1 cellular context compared by ENCODE assay signal in genomic region chr5:157591766-157592165, GRCh38.
TF ChIP-seq lines count a peak whose summit lies in the region.

No MANE protein-coding gene starts in this region.

TF ChIP-seq in K562, 482 proteins besides CTCF, POLR2A, EP300 and RAD21:
- TF ChIP-seq, protein P1, sequence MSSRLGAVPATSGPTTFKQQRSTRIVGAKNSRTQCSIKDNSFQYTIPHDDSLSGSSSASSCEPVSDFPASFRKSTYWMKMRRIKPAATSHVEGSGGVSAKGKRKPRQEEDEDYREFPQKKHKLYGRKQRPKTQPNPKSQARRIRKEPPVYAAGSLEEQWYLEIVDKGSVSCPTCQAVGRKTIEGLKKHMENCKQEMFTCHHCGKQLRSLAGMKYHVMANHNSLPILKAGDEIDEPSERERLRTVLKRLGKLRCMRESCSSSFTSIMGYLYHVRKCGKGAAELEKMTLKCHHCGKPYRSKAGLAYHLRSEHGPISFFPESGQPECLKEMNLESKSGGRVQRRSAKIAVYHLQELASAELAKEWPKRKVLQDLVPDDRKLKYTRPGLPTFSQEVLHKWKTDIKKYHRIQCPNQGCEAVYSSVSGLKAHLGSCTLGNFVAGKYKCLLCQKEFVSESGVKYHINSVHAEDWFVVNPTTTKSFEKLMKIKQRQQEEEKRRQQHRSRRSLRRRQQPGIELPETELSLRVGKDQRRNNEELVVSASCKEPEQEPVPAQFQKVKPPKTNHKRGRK (tag; IDR thresholded peaks at IDR 0.05) = 0 out of 2 replicates have a peak, but pooled peaks have one; percentile 15
- TF ChIP-seq NR3C1 (CRISPR knock-in tag; IDR thresholded peaks at IDR 0.05) = no peak
